ENCODE assay signal across 13 cellular contexts in the genomic region with DNA sequence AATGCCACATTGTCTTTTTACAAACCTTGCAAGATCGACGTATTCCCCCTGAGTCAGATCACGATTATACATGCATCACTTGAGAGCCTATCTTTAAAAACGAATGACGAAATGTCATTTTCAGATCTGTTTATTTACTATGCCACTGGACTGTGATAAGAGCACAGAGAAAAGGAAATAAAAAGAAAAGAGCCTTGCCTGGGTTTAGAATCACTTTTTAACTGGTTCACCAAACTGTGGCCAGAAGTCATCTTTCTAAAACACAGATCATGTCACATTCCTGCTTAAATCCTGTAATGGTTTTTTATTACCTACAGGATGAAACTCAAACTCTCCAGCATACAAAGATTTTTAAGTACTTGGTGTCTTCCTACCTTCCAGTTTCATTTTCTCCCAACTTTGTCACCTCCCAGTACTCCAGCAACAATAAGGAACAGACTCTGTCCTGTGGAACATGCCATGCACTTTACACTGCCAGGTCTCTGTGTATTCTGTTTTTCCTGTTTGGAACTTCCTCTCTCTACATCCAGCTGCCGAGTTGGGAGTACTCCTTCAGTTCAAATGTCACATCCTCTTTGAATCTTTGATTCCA.
A peak's percentile ranks its signal among the peaks of the same experiment; 100 is the strongest.
DNase-seq lines count a peak whose midpoint lies in the region; ATAC-seq, FAIRE-seq and TF ChIP-seq lines count a peak whose summit lies in the region.
"Had no signal": no experiment of that assay in that cellular context is flagged by ENCODE, and none has a peak within 500 bp of the region (broad histone marks: within the 10 kb centered on the region; RNA-seq: fewer than 3 reads in every experiment).

No MANE protein-coding gene starts in this region.

- POLR2A ChIA-PET in GM12878 (lab: Charles Lee), result interaction anchor here (0.6 kb wide), 1 partner anchor 36 kb away, joined by 4 read pairs; no protein-coding TSS in a partner anchor

- RAD21 ChIA-PET in GM12878 (lab: Charles Lee; ENCODE audit: unreplicated experiment), result no interaction called here

- no peak overlapping the region for H3K9ac ChIP-seq in GM12878 (ENCODE audit: control insufficient read depth, insufficient read depth, low read length)
- H3K9ac ChIP-seq in neural progenitor cell, result no peak overlapping the region

- TF ChIP-seq CTCF in GM12878 (IDR thresholded peaks at IDR 0.05 in 2 of 3, conservative IDR thresholded peaks at IDR 0.05 in 1 of 3; ENCODE audit: control insufficient read depth in 2 of 3, extremely low read depth in 1 of 3, insufficient read depth in 1 of 3, low read depth in 3 of 3, low read length in 3 of 3), result no peak
- TF ChIP-seq CTCF in neural progenitor cell (IDR thresholded peaks at IDR 0.05), result no peak
- no peak for TF ChIP-seq CTCF in GM23338 (conservative IDR thresholded peaks at IDR 0.05; ENCODE audit: low read depth in 2 of 2)

- WGBS in GM12878 (ENCODE audit: insufficient coverage, insufficient replicate concordance, low lambda C conversion rate, missing lambda C conversion rate), result 16% methylated on average over 6 of the region's 6 CpGs

- no peak for TF ChIP-seq EP300 in GM12878 (IDR thresholded peaks at IDR 0.05; ENCODE audit: borderline replicate concordance in 1 of 2, control insufficient read depth in 1 of 2, low read depth in 2 of 2, low read length in 2 of 2)

- H3K4me3 ChIP-seq in GM12878 (no peak overlapping the region), neural progenitor cell (no peak overlapping the region), GM23338 (no peak overlapping the region)
- H3K4me3 ChIP-seq: skin epidermis had no signal

- H3K4me3 Mint-ChIP-seq in neural progenitor cell, result no peak overlapping the region
- H3K4me3 Mint-ChIP-seq in GM23338, result no peak overlapping the region
- H3K4me3 Mint-ChIP-seq: endodermal cell had no signal

- H3K9me3 Mint-ChIP-seq in neural progenitor cell (no peaks in the 10 kb centered on the region), GM23338 (no peaks in the 10 kb centered on the region)
- H3K9me3 Mint-ChIP-seq: endodermal cell had no signal

- no peaks in the 10 kb centered on the region for H3K36me3 Mint-ChIP-seq in neural progenitor cell
- H3K36me3 Mint-ChIP-seq in GM23338 (ENCODE audit: low read depth), result no peaks in the 10 kb centered on the region

- H2AFZ ChIP-seq in GM12878 (ENCODE audit: control insufficient read depth, low read depth, low read length) (peak overlapping the region; percentile 10; the same call in 1 of the 2 replicates), neural progenitor cell (replicated peaks) (peak overlapping the region; percentile 17), GM23338 (no peak overlapping the region)

- H3K27ac Mint-ChIP-seq in neural progenitor cell (no peak overlapping the region), GM23338 (no peak overlapping the region)
- H3K27ac Mint-ChIP-seq: endodermal cell had no signal

- H3K9me3 ChIP-seq in GM12878 (replicated peaks; ENCODE audit: control insufficient read depth, insufficient read depth, low read length) (no peaks in the 10 kb centered on the region), neural progenitor cell (ENCODE audit: low read depth) (no peaks in the 10 kb centered on the region)

- no peak for TF ChIP-seq POLR2A in GM12878 (IDR thresholded peaks at IDR 0.05; ENCODE audit: low read depth, low read length)

- H3F3A ChIP-seq in neural progenitor cell (ENCODE audit: low read depth), result no peaks in the 10 kb centered on the region
- no peaks in the 10 kb centered on the region for H3F3A ChIP-seq in GM23338 (replicated peaks; ENCODE audit: low read depth)

- ATAC-seq in GM12878 (peak; percentile 52; the same call in 2 of the 3 replicates), GM23338 (no peak), GM21390 (IDR thresholded peaks at IDR 0.05; ENCODE audit: unreplicated experiment) (no peak), HG03378 (IDR thresholded peaks at IDR 0.05; ENCODE audit: unreplicated experiment) (no peak)

- H3K27me3 ChIP-seq in GM12878 (replicated peaks in 1 of 2; ENCODE audit: control insufficient read depth in 2 of 2, insufficient read depth in 2 of 2, low read length in 1 of 2) (no peaks in the 10 kb centered on the region), neural progenitor cell (no peaks in the 10 kb centered on the region), GM23338 (ENCODE audit: insufficient read depth) (no peaks in the 10 kb centered on the region)

- CTCF ChIA-PET in GM12878 (lab: Yijun Ruan, JAX), result interaction anchor here (1.5 kb wide), 1 partner anchor 19 kb away, joined by 3 read pairs; no protein-coding TSS in a partner anchor

- no TSS peak for BruUV-seq in GM12878 (replicated peaks; lab: Mats Ljungman, UMichigan)

- FAIRE-seq in GM12878 (lab: Jason Lieb, UNC), result peak; percentile 86

- H3K36me3 ChIP-seq in GM12878 (ENCODE audit: control insufficient read depth in 2 of 2, insufficient read depth in 2 of 2, low read length in 1 of 2) (peaks cover 0 to 4% of the 10 kb centered on the region in 2 experiments; a peak in 1 of 4 replicates), neural progenitor cell (no peaks in the 10 kb centered on the region), GM23338 (ENCODE audit: insufficient read depth) (no peaks in the 10 kb centered on the region)

- in situ Hi-C loops in GM12878 (cut with MboI), result no loop called here

- no peaks in the 10 kb centered on the region for H3K9me2 ChIP-seq in GM23338 (ENCODE audit: insufficient read depth)

- H3K27me3 Mint-ChIP-seq in neural progenitor cell (ENCODE audit: insufficient read depth, low read depth) (peaks cover 2% of the 10 kb centered on the region), GM23338 (ENCODE audit: insufficient read depth, low read depth, poor library complexity) (peaks cover 6% of the 10 kb centered on the region)

- peaks cover 24% of the 10 kb centered on the region for H3K4me1 Mint-ChIP-seq in neural progenitor cell
- H3K4me1 Mint-ChIP-seq in GM23338, result peaks cover 11% of the 10 kb centered on the region
- H3K4me1 Mint-ChIP-seq: endodermal cell had no signal

- SMC1A ChIA-PET in GM12878 (lab: Charles Lee; ENCODE audit: uncharacterized antibody, unreplicated experiment), result interaction anchor here (0.9 kb wide), 1 partner anchor 25 kb away, joined by 3 read pairs; no protein-coding TSS in a partner anchor

- peak in 2 of 3 experiments; percentile 22 to 75 for DNase-seq in NCI-H1417 (lab: John Stamatoyannopoulos, UW)
- no peak for DNase-seq in NCI-H1417 treated with DMSO at 0.1 percent for 48 hours (lab: John Stamatoyannopoulos, UW)
- DNase-seq in M059J (ENCODE audit: low read depth), result peak; percentile 71
- no peak for DNase-seq in GM12878 (ENCODE audit: low read depth, low spot score)
- no peak for DNase-seq in neural progenitor cell (ENCODE audit: low spot score)
- DNase-seq in GM23338 (ENCODE audit: low spot score), result no peak
- DNase-seq: activated CD4-positive, alpha-beta T cell treated with anti-CD3 and anti-CD28 coated beads, Interleukin-2, amount 50 U/mL, for 48 hours; amygdala; endodermal cell; IMR-90 had no signal

- H3K4me2 ChIP-seq in GM12878 (ENCODE audit: control insufficient read depth, insufficient read depth) (peak overlapping the region; percentile 13; the same call in 1 of the 2 replicates), neural progenitor cell (no peak overlapping the region), GM23338 (no peak overlapping the region)

- H3K27ac ChIP-seq in GM12878 (ENCODE audit: control insufficient read depth, insufficient read depth) (no peak overlapping the region), neural progenitor cell (no peak overlapping the region), GM23338 (ENCODE audit: low read depth) (no peak overlapping the region)
- H3K27ac ChIP-seq: skin epidermis had no signal

- H3K79me2 ChIP-seq in GM12878 (ENCODE audit: control insufficient read depth, insufficient read depth, low read length) (no peaks in the 10 kb centered on the region), neural progenitor cell (ENCODE audit: low read depth) (no peaks in the 10 kb centered on the region), GM23338 (replicated peaks; ENCODE audit: insufficient read depth) (no peaks in the 10 kb centered on the region)

- intact Hi-C loops in GM12878 (cut with micrococcal nuclease; ENCODE audit: unreplicated experiment), result no loop called here

- no peaks in the 10 kb centered on the region for H4K20me1 ChIP-seq in GM12878 (ENCODE audit: control insufficient read depth, insufficient read depth)
- no peaks in the 10 kb centered on the region for H4K20me1 ChIP-seq in neural progenitor cell (ENCODE audit: low read depth)
- no peaks in the 10 kb centered on the region for H4K20me1 ChIP-seq in GM23338 (replicated peaks; ENCODE audit: insufficient read depth)

- H3K4me1 ChIP-seq in GM12878 (ENCODE audit: control insufficient read depth, insufficient read depth, low read length) (peaks cover 6% of the 10 kb centered on the region; the same call in 1 of the 2 replicates), neural progenitor cell (no peaks in the 10 kb centered on the region), GM23338 (ENCODE audit: insufficient read depth) (peaks cover 13% of the 10 kb centered on the region)

- TF ChIP-seq RAD21 in GM12878 (IDR thresholded peaks at IDR 0.05; ENCODE audit: insufficient read depth, low read depth, low read length), result no peak

TF ChIP-seq in GM12878, 131 proteins besides CTCF, POLR2A, EP300 and RAD21:
- peak; percentile 59 for TF ChIP-seq JUNB (IDR thresholded peaks at IDR 0.05)
- peak; percentile 31; the same call in 1 of the 2 replicates for TF ChIP-seq CREM (IDR thresholded peaks at IDR 0.05; ENCODE audit: low read depth)
- TF ChIP-seq ZBED1 (IDR thresholded peaks at IDR 0.05; ENCODE audit: borderline replicate concordance), result no peak

TF ChIP-seq in GM23338, 12 proteins besides CTCF, POLR2A, EP300 and RAD21 (continues in another document):
- no peak for TF ChIP-seq POLR2AphosphoS5 (IDR thresholded peaks at IDR 0.05; ENCODE audit: low read depth)
- TF ChIP-seq JUNB (IDR thresholded peaks at IDR 0.05; ENCODE audit: unreplicated experiment), result no peak
- no peak for TF ChIP-seq CREB1 (CRISPR knock-in tag; IDR thresholded peaks at IDR 0.05; ENCODE audit: low read depth)
- no peak for TF ChIP-seq EZH2 (IDR thresholded peaks at IDR 0.05; ENCODE audit: low read depth, unreplicated experiment)

Comparison
In these comparisons a context has a peak if more than half of its experiments do, and no peak if none do; other contexts are left out.
1. DNase-seq: peak in NCI-H1417 (2 of 3) and M059J (single experiment); none in NCI-H1417 treated with DMSO at 0.1 percent for 48 hours (single experiment), GM12878 (single experiment), neural progenitor cell (single experiment) and GM23338 (single experiment).